In the genomic region with DNA sequence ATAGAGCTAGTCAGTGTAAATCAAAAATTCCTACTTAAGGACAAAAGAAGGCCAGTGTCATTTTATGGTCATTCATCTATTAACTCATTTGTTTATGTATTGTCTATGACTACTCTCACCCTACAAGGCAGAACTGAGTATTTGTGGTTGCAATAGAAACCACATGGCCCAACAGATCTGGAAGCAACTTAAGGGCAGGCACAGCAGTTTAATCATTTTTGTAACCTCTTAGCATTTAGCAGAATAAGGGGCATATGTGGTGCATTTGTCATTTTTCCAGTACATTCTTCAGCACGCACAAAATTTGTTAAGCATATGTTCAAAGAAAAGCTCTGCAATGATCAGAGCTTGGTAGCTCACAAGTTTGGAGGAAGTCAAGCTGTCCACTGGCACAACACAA, we compare ENCODE assay signal across 8 cellular contexts. TPM values are rescaled to one million over a fixed set of nuclear protein-coding genes. Genes with fewer than 3 reads are reported as not detected.
A peak's percentile ranks its signal among the peaks of the same experiment; 100 is the strongest.
DNase-seq lines count a peak whose midpoint lies in the region; ATAC-seq and TF ChIP-seq lines count a peak whose summit lies in the region.

No MANE protein-coding gene starts in this region.

- no peak for TF ChIP-seq CTCF in mammary epithelial cell (conservative IDR thresholded peaks at IDR 0.05 in 1 of 2, IDR thresholded peaks at IDR 0.05 in 1 of 2; ENCODE audit: extremely low read depth in 1 of 2, insufficient read depth in 1 of 2, low read depth in 1 of 2, low read length in 2 of 2)

- H3K9ac ChIP-seq in GM23248 (peak overlapping the region; percentile 85), mammary epithelial cell (ENCODE audit: insufficient read depth, low read length) (peak overlapping the region; percentile 97)

- dilution Hi-C loops in mammary epithelial cell (cut with HindIII; ENCODE audit: low sequenced_read_pairs): loop anchor here (5.0 kb wide), 2 partner anchors 52 to 58 kb away; no protein-coding TSS in a partner anchor

- no TSS peak for BruUV-seq in mammary epithelial cell (replicated peaks; lab: Mats Ljungman, UMichigan)

- H3K36me3 ChIP-seq in GM23248 (ENCODE audit: low read depth) (peaks cover 7% of the 10 kb centered on the region; the same call in 1 of the 2 replicates), mammary epithelial cell (ENCODE audit: insufficient read depth, low read length) (peaks cover 2% of the 10 kb centered on the region)

- CTCF ChIA-PET in mammary epithelial cell (lab: Charles Lee; ENCODE audit: low non-redundant PET): no interaction called here

- H3K4me2 ChIP-seq in GM23248 (ENCODE audit: unreplicated experiment): peak overlapping the region; percentile 87
- peak overlapping the region; percentile 90 for H3K4me2 ChIP-seq in mammary epithelial cell (ENCODE audit: insufficient read depth, low read depth, low read length)

- WGBS in GM23248 (ENCODE audit: low coverage in 1 of 2, low lambda C conversion rate in 2 of 2, missing lambda C conversion rate in 2 of 2), 2 experiments: 2 to 11% methylated on average over 1 of the region's 1 CpG
- 0% methylated on average over 1 of the region's 1 CpG for WGBS in mammary epithelial cell (ENCODE audit: low coverage, missing lambda C conversion rate)

- DNase-seq in SIG-M5 treated with dmso at 0.1 percent for 504 hours (lab: John Stamatoyannopoulos, UW; ENCODE audit: unreplicated experiment): peak; percentile 60
- no peak for DNase-seq in SIG-M5 (lab: John Stamatoyannopoulos, UW)
- peak; percentile 72 for DNase-seq in GM23248
- DNase-seq in M059J (ENCODE audit: low read depth): peak; percentile 92
- peak; percentile 56 for DNase-seq in mammary epithelial cell
- no peak for DNase-seq in naive B cell
- DNase-seq in activated gamma-delta T cell treated with Interleukin-2 at 50 U/mL for 16 hours: no peak
- no peak for DNase-seq in G401 (ENCODE audit: low spot score)

- H3K27me3 Mint-ChIP-seq in naive B cell: no peaks in the 10 kb centered on the region

- no peak overlapping the region for H2AFZ ChIP-seq in GM23248
- H2AFZ ChIP-seq in mammary epithelial cell (ENCODE audit: low read depth, low read length): no peak overlapping the region

- H4K20me1 ChIP-seq in GM23248 (ENCODE audit: insufficient read depth) (0 out of 2 replicates have a peak, but pooled peaks cover 3% of the 10 kb centered on the region), mammary epithelial cell (ENCODE audit: insufficient read depth, low read length) (no peaks in the 10 kb centered on the region)

- H3K27me3 ChIP-seq in GM23248 (replicated peaks; ENCODE audit: insufficient read depth) (no peaks in the 10 kb centered on the region), mammary epithelial cell (ENCODE audit: insufficient read depth, low read length) (no peaks in the 10 kb centered on the region)

- H3K36me3 Mint-ChIP-seq in naive B cell: no peaks in the 10 kb centered on the region

- H3K79me2 ChIP-seq in GM23248 (ENCODE audit: insufficient read depth) (peaks cover 94% of the 10 kb centered on the region), mammary epithelial cell (ENCODE audit: insufficient read depth, low read length) (peaks cover 89% of the 10 kb centered on the region)

- peak in 1 of 2 donors; percentile 18 for ATAC-seq in naive B cell (ENCODE audit: low read depth in 2 of 2)

- H3K27ac Mint-ChIP-seq in naive B cell: peak overlapping the region; percentile 84 to 98 (median 96)

- in situ Hi-C loops in GM23248 (cut with MboI): no loop called here
- in situ Hi-C loops in mammary epithelial cell (cut with MboI; ENCODE audit: low sequenced_read_pairs in 2 of 2): loop anchor here in 1 of 2 donors (10.0 kb wide), 1 partner anchor 55 kb away; no protein-coding TSS in a partner anchor
- in situ Hi-C loops in G401 (cut with HindIII; ENCODE audit: low sequenced_read_pairs): no loop called here

- H3K9me3 ChIP-seq in GM23248 (ENCODE audit: low read depth) (no peaks in the 10 kb centered on the region), mammary epithelial cell (replicated peaks; ENCODE audit: insufficient read depth, low read length) (no peaks in the 10 kb centered on the region)

- H3K4me3 ChIP-seq in GM23248: peak overlapping the region; percentile 97
- peak overlapping the region; percentile 64 to 94 (median 67) for H3K4me3 ChIP-seq in mammary epithelial cell (replicated peaks in 1 of 3; ENCODE audit: insufficient read depth in 1 of 3, low read depth in 2 of 3, low read length in 3 of 3)

- H3F3A ChIP-seq in GM23248 (ENCODE audit: insufficient read depth): peaks cover 27% of the 10 kb centered on the region

- H3K4me1 Mint-ChIP-seq in naive B cell: peaks cover 31 to 52% (median 50%) of the 10 kb centered on the region in 3 donors

- H3K27ac ChIP-seq in GM23248: peak overlapping the region; percentile 74
- H3K27ac ChIP-seq in mammary epithelial cell (ENCODE audit: insufficient read depth, low read depth, low read length): peak overlapping the region; percentile 88

- intact Hi-C loops in mammary epithelial cell (cut with micrococcal nuclease): loop anchor here (2.0 kb wide), 2 partner anchors 55 to 191 kb away; a partner anchor contains a TSS

- H3K4me1 ChIP-seq in GM23248 (ENCODE audit: insufficient read depth) (peaks cover 29% of the 10 kb centered on the region), mammary epithelial cell (ENCODE audit: insufficient read depth, low read length) (peaks cover 22% of the 10 kb centered on the region)

- H3K9me2 ChIP-seq in GM23248 (ENCODE audit: insufficient read depth): no peaks in the 10 kb centered on the region

- peak overlapping the region; percentile 92 to 100 (median 97) for H3K4me3 Mint-ChIP-seq in naive B cell

- H3K9me3 Mint-ChIP-seq in naive B cell: no peaks in the 10 kb centered on the region

RNA-seq across cellular contexts. Expression of a gene that starts 1.1 kb away (rescaled TPM):
- 23.1 and 26.1 TPM in 2 replicates for total RNA-seq in GM23248 (2014; rRNA removed; shearing (Covaris generic))
- polyA plus RNA-seq in GM23248 (2016; fragmentation: Nextera tagmentation; extraction: Ambion mirVana) (17.8 and 18.6 TPM in 2 replicates), mammary epithelial cell (21.0 TPM), naive B cell (ENCODE audit: low read depth in 6 of 6) (10 to 100 TPM in 4 of 6 donors, 1 to 10 TPM in 2; 1.9 to 19.7 (median 11.1) TPM)
- total RNA-seq in M059J (2014; rRNA removed; shearing (Covaris generic)): 27.2 and 36.8 TPM in 2 replicates
- total RNA-seq in mammary epithelial cell: 10 to 100 TPM; 20.7 to 29.5 TPM
- polyA minus RNA-seq in mammary epithelial cell: 32.7 TPM
- total RNA-seq in G401 (2014; rRNA removed; shearing (Covaris generic)): 6.6 and 7.7 TPM in 2 replicates

RNA-seq across cellular contexts. Expression of a gene that starts 1.4 kb away (rescaled TPM):
- 33.6 and 35.8 TPM in 2 replicates for total RNA-seq in GM23248 (2014; rRNA removed; shearing (Covaris generic))
- polyA plus RNA-seq in GM23248 (2016; fragmentation: Nextera tagmentation; extraction: Ambion mirVana) (36.4 and 37.1 TPM in 2 replicates), mammary epithelial cell (19.9 TPM), naive B cell (ENCODE audit: low read depth in 6 of 6) (1 to 10 TPM in 5 of 6 donors, not detected in 1; 1.5 to 2.7 (median 2.0) TPM)
- 21.4 and 34.0 TPM in 2 replicates for total RNA-seq in M059J (2014; rRNA removed; shearing (Covaris generic))
- 10 to 100 TPM; 31.5 to 43.2 TPM for total RNA-seq in mammary epithelial cell
- 19.0 TPM for polyA minus RNA-seq in mammary epithelial cell
- total RNA-seq in G401 (2014; rRNA removed; shearing (Covaris generic)): 18.0 and 24.5 TPM in 2 replicates

RNA-seq across cellular contexts. Expression of a gene that starts 55.4 kb away (rescaled TPM):
- 15.9 and 21.6 TPM in 2 replicates for total RNA-seq in GM23248 (2014; rRNA removed; shearing (Covaris generic))
- polyA plus RNA-seq in GM23248 (2016; fragmentation: Nextera tagmentation; extraction: Ambion mirVana) (67.2 and 70.9 TPM in 2 replicates), mammary epithelial cell (26.4 TPM), naive B cell (ENCODE audit: low read depth in 6 of 6) (100 to 1,000 TPM in 5 of 6 donors, 10 to 100 TPM in 1; 99.0 to 184 (median 138) TPM)
- 72.0 and 80.5 TPM in 2 replicates for total RNA-seq in M059J (2014; rRNA removed; shearing (Covaris generic))
- 10 to 100 TPM; 16.2 to 26.4 TPM for total RNA-seq in mammary epithelial cell
- 15.0 TPM for polyA minus RNA-seq in mammary epithelial cell
- 46.5 and 53.3 TPM in 2 replicates for total RNA-seq in G401 (2014; rRNA removed; shearing (Covaris generic))

RNA-seq across cellular contexts. Expression of a gene that starts 55.5 kb away (rescaled TPM):
- 26.5 and 27.4 TPM in 2 replicates for total RNA-seq in GM23248 (2014; rRNA removed; shearing (Covaris generic))
- 25.7 and 27.0 TPM in 2 replicates for polyA plus RNA-seq in GM23248 (2016; fragmentation: Nextera tagmentation; extraction: Ambion mirVana)
- total RNA-seq in M059J (2014; rRNA removed; shearing (Covaris generic)): 50.8 and 61.0 TPM in 2 replicates
- total RNA-seq in mammary epithelial cell: 10 to 100 TPM; 24.2 to 38.1 TPM
- polyA plus RNA-seq in mammary epithelial cell: 31.2 TPM
- 35.5 TPM for polyA minus RNA-seq in mammary epithelial cell
- polyA plus RNA-seq in naive B cell (ENCODE audit: low read depth in 6 of 6): 10 to 100 TPM in 5 of 6 donors, 1 to 10 TPM in 1; 8.2 to 28.2 (median 22.4) TPM
- 51.8 and 52.9 TPM in 2 replicates for total RNA-seq in G401 (2014; rRNA removed; shearing (Covaris generic))

Comparison
In these comparisons a context has a peak if more than half of its experiments do, and no peak if none do; other contexts are left out.
1. DNase-seq: peak in SIG-M5 treated with dmso at 0.1 percent for 504 hours (single experiment), GM23248 (single experiment), M059J (single experiment) and mammary epithelial cell (single experiment); none in SIG-M5 (single experiment), naive B cell (single experiment), activated gamma-delta T cell treated with Interleukin-2 at 50 U/mL for 16 hours (single experiment) and G401 (single experiment).